Comparison of ENCODE assay signal across 18 cellular contexts in the genomic region with DNA sequence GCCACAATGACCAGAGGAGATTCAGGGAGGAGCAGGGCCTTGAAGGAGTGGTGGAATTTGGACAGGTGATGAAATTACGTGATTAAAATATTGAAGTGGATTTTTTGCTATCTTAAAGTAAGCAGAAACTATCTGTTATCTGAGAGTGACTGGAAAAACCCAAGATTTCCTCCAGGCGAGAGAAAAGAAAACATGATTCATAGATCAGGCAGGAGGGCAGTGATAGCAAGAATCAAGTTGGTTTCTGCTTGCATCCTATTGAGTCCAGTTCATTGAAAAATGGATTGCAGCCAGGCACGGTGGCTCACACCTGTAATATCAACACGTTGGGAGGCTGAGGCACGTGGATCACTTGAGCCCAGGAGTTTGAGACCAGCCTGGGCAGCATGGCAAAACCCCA.
DNase-seq lines count a peak whose midpoint lies in the region; ATAC-seq and TF ChIP-seq lines count a peak whose summit lies in the region.
"Had no signal": no experiment of that assay in that cellular context is flagged by ENCODE, and none has a peak within 500 bp of the region (broad histone marks: within the 10 kb centered on the region; RNA-seq: fewer than 3 reads in every experiment).

No MANE protein-coding gene starts in this region.

- H3K27me3 ChIP-seq in left lung (no peaks in the 10 kb centered on the region), right atrium auricular region (no peaks in the 10 kb centered on the region)

- intact Hi-C loops in left lung (cut with DNase I) = no loop called here

- ATAC-seq in left lung = peak; percentile 50
- ATAC-seq: Panc1 had no signal

- DNase-seq in Daoy (ENCODE audit: low read depth) = peak; percentile 46
- peak; percentile 12 for DNase-seq in UCSD-AML1 (lab: John Stamatoyannopoulos, UW; ENCODE audit: unreplicated experiment)
- DNase-seq in choroid plexus epithelial cell (ENCODE audit: low read depth) = peak; percentile 13
- DNase-seq in left lung = no peak
- no peak for DNase-seq in SHP77 (lab: John Stamatoyannopoulos, UW)
- no peak for DNase-seq in mucosa of gallbladder (ENCODE audit: low spot score)
- DNase-seq in OCI-M1 (lab: John Stamatoyannopoulos, UW) = no peak
- DNase-seq in right atrium auricular region (ENCODE audit: low spot score) = no peak
- DNase-seq: AML-193, DMS79 treated with DMSO at 0.1 percent for 48 hours, GF-D8, HFFc6, KBM-7, NCI-H1092, NCI-H1694 treated with DMSO at 0.1 percent for 48 hours, Right ventricle myocardium superior had no signal

- no peak for TF ChIP-seq CTCF in choroid plexus epithelial cell (conservative IDR thresholded peaks at IDR 0.05; ENCODE audit: low read depth, low read length)
- TF ChIP-seq CTCF in left lung (IDR thresholded peaks at IDR 0.05) = no peak
- no peak for TF ChIP-seq CTCF in right atrium auricular region (IDR thresholded peaks at IDR 0.05)

- H3K4me1 ChIP-seq in left lung (no peaks in the 10 kb centered on the region), right atrium auricular region (no peaks in the 10 kb centered on the region)

- H3K9me3 ChIP-seq in left lung = no peaks in the 10 kb centered on the region
- no peaks in the 10 kb centered on the region for H3K9me3 ChIP-seq in right atrium auricular region

- H3K36me3 ChIP-seq in left lung (no peaks in the 10 kb centered on the region), right atrium auricular region (no peaks in the 10 kb centered on the region)

- H3K4me3 ChIP-seq in choroid plexus epithelial cell (ENCODE audit: low read depth, low read length) (no peak overlapping the region), left lung (no peak overlapping the region), right atrium auricular region (no peak overlapping the region)

- H3K27ac ChIP-seq in left lung = no peak overlapping the region
- no peak overlapping the region for H3K27ac ChIP-seq in right atrium auricular region
- H3K27ac ChIP-seq: HL-60 had no signal

Comparison
In these comparisons a context has a peak if more than half of its experiments do, and no peak if none do; other contexts are left out.
1. DNase-seq: peak in Daoy (single experiment), UCSD-AML1 (single experiment) and choroid plexus epithelial cell (single experiment); none in left lung (0 of 2), SHP77 (0 of 2), mucosa of gallbladder (single experiment), OCI-M1 (single experiment) and right atrium auricular region (single experiment).